ENCODE assay signal across 8 cellular contexts in the genomic region with DNA sequence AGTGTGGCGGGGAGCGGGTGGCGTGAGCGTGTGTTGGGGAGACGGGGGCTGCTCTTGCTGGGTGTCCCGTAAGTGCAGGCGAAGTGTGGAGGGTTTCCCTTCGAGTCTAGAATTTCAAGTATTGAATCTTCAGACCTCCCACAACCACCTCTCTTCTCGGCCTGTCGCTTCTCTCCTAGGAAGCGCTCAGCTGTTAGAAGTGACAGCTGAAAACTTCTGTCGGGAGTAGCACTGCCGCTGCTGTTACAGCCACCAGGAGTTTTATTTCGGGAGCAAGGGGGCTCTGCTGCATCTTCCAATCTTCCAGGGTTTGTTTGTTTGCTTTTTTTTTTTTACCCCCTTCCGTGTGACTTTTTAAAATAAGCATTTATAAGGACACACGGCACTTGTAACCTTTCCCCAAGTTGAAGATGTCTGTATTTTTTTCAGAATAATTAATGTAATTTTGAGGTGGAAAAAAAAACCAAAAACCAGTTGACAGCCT. TPM values are rescaled to one million over a fixed set of nuclear protein-coding genes. Genes with fewer than 3 reads are reported as not detected.
DNase-seq lines count a peak whose midpoint lies in the region; ATAC-seq, FAIRE-seq and TF ChIP-seq lines count a peak whose summit lies in the region.

No MANE protein-coding gene starts in this region.

- no peaks in the 10 kb centered on the region for H3K9me3 Mint-ChIP-seq in activated CD8-positive, alpha-beta T cell treated with anti-CD3 and anti-CD28 coated beads for 36 hours

- CTCF ChIA-PET in activated CD8-positive, alpha-beta T cell treated with anti-CD3 and anti-CD28 coated beads for 36 hours (lab: Charles Lee) = interaction anchor here (1.5 to 2.9 kb wide), 4 partner anchors 16 to 145 kb away, joined by 3 to 11 read pairs (median 6); no protein-coding TSS in a partner anchor

- no peaks in the 10 kb centered on the region for H3K27me3 ChIP-seq in HUES48 (ENCODE audit: control insufficient read depth, insufficient read depth, low read length)
- no peaks in the 10 kb centered on the region for H3K27me3 ChIP-seq in pancreas

- H3K9me3 ChIP-seq in HUES48 (ENCODE audit: control insufficient read depth, insufficient read depth, low read length) (no peaks in the 10 kb centered on the region), pancreas (no peaks in the 10 kb centered on the region)

- intact Hi-C loops in activated CD8-positive, alpha-beta T cell treated with anti-CD3 and anti-CD28 coated beads for 36 hours (cut with micrococcal nuclease) = no loop called here
- intact Hi-C loops in pancreas (cut with DNase I) = no loop called here

- TF ChIP-seq CTCF in activated CD8-positive, alpha-beta T cell treated with anti-CD3 and anti-CD28 coated beads for 36 hours (IDR thresholded peaks at IDR 0.05) = no peak
- TF ChIP-seq CTCF in pancreas (IDR thresholded peaks at IDR 0.05) = no peak

- no peak for ATAC-seq in activated CD8-positive, alpha-beta T cell treated with anti-CD3 and anti-CD28 coated beads for 36 hours
- ATAC-seq in pancreas (peak in 3 of 4 donors; percentile 10 to 13 (median 11)), HG03521 (IDR thresholded peaks at IDR 0.05; ENCODE audit: unreplicated experiment) (no peak)

- H3K36me3 ChIP-seq in HUES48 (ENCODE audit: control insufficient read depth, insufficient read depth, low read length) (0 out of 2 replicates have a peak, but pooled peaks cover 2% of the 10 kb centered on the region), pancreas (no peaks in the 10 kb centered on the region)

- H3K27me3 Mint-ChIP-seq in activated CD8-positive, alpha-beta T cell treated with anti-CD3 and anti-CD28 coated beads for 36 hours = no peaks in the 10 kb centered on the region

- POLR2A ChIA-PET in activated CD8-positive, alpha-beta T cell treated with anti-CD3 and anti-CD28 coated beads for 36 hours (lab: Charles Lee) = interaction anchor here (0.7 to 3.9 kb wide), 22 partner anchors 9 to 323 kb away, joined by 3 to 23 read pairs (median 4); a partner anchor contains a TSS

- H3K4me3 ChIP-seq in HUES48 (ENCODE audit: low read depth, low read length) (peak overlapping the region; percentile 86), pancreas (peak overlapping the region; percentile 75 to 95 (median 88))

- DNase-seq in activated gamma-delta T cell treated with Interleukin-2 at 50 U/mL for 16 hours (peak; percentile 32), activated gamma-delta T cell (lab: John Stamatoyannopoulos, UW) (no peak), globus pallidus (ENCODE audit: low spot score) (peak; percentile 15), pancreas (no peak), superior temporal gyrus (ENCODE audit: extremely low spot score) (no peak)
- DNase-seq in activated CD8-positive, alpha-beta T cell treated with anti-CD3 and anti-CD28 coated beads for 36 hours = peak; percentile 49

- peak overlapping the region; percentile 50; the same call in 1 of the 2 replicates for H3K9ac ChIP-seq in HUES48 (ENCODE audit: low read depth, low read length)

- peak overlapping the region; percentile 98 for H3K27ac Mint-ChIP-seq in activated CD8-positive, alpha-beta T cell treated with anti-CD3 and anti-CD28 coated beads for 36 hours

- H3K4me3 Mint-ChIP-seq in activated CD8-positive, alpha-beta T cell treated with anti-CD3 and anti-CD28 coated beads for 36 hours = peak overlapping the region; percentile 93

- H3K36me3 Mint-ChIP-seq in activated CD8-positive, alpha-beta T cell treated with anti-CD3 and anti-CD28 coated beads for 36 hours (ENCODE audit: low read depth) = peaks cover 26% of the 10 kb centered on the region

- 1% methylated on average over 16 of the region's 16 CpGs for WGBS in pancreas, 2 donors

- peaks cover 39% of the 10 kb centered on the region for H3K4me1 Mint-ChIP-seq in activated CD8-positive, alpha-beta T cell treated with anti-CD3 and anti-CD28 coated beads for 36 hours (ENCODE audit: low read depth)

- no peak for FAIRE-seq in pancreas (lab: Jason Lieb, UNC)

- H3K4me1 ChIP-seq in HUES48 (ENCODE audit: control insufficient read depth, insufficient read depth, low read length) = no peaks in the 10 kb centered on the region
- H3K4me1 ChIP-seq in pancreas = peaks cover 0 to 18% (median 0%) of the 10 kb centered on the region in 3 donors

- H3K27ac ChIP-seq in HUES48 (ENCODE audit: low read depth, low read length) (no peak overlapping the region), pancreas (peak overlapping the region; percentile 78 to 86 (median 80))

RNA-seq across cellular contexts. Expression of a gene that starts 0.7 kb away (rescaled TPM):
- 10 to 100 TPM; 39.9 to 44.2 TPM for total RNA-seq in activated CD8-positive, alpha-beta T cell treated with anti-CD3 and anti-CD28 coated beads for 36 hours
- total RNA-seq in pancreas = 10 to 100 TPM; 19.2 to 24.5 (median 21.3) TPM
- 10 to 100 TPM in 1 of 2 donors, 1 to 10 TPM in 1; 10.0 to 12.3 TPM for polyA plus RNA-seq in pancreas

RNA-seq across cellular contexts. Expression of a gene that starts 0.9 kb away (rescaled TPM):
- total RNA-seq in activated CD8-positive, alpha-beta T cell treated with anti-CD3 and anti-CD28 coated beads for 36 hours = 10 to 100 TPM in 1 of 2 experiments, 1 to 10 TPM in 1; 7.9 to 11.1 TPM
- 1 to 10 TPM; 3.4 to 8.5 (median 6.4) TPM for total RNA-seq in pancreas
- polyA plus RNA-seq in pancreas = 1 to 10 TPM; 6.7 to 8.4 TPM

Comparison
In these comparisons a context has a peak if more than half of its experiments do, and no peak if none do; other contexts are left out.
1. DNase-seq: peak in activated gamma-delta T cell treated with Interleukin-2 at 50 U/mL for 16 hours (single experiment), activated CD8-positive, alpha-beta T cell treated with anti-CD3 and anti-CD28 coated beads for 36 hours (single experiment) and globus pallidus (single experiment); none in activated gamma-delta T cell (single experiment), pancreas (0 of 6) and superior temporal gyrus (single experiment).
2. ATAC-seq: peak in pancreas (3 of 4); none in activated CD8-positive, alpha-beta T cell treated with anti-CD3 and anti-CD28 coated beads for 36 hours (single experiment) and HG03521 (single experiment).